ENCODE assay signal across 8 cellular contexts in genomic region chr7:103343758-103344452, GRCh38. TPM values are rescaled to one million over a fixed set of nuclear protein-coding genes. Genes with fewer than 3 reads are reported as not detected.
DNase-seq lines count a peak whose midpoint lies in the region; ATAC-seq and TF ChIP-seq lines count a peak whose summit lies in the region.

No MANE protein-coding gene starts in this region.

- no peaks in the 10 kb centered on the region for H3K9me3 ChIP-seq in CD8-positive, alpha-beta T cell (ENCODE audit: low read length)
- H3K9me3 ChIP-seq in HUES6 (ENCODE audit: control insufficient read depth, insufficient read depth, low read depth, low read length) (no peaks in the 10 kb centered on the region), muscle layer of duodenum (ENCODE audit: control insufficient read depth in 1 of 2, low read length in 2 of 2) (no peaks in the 10 kb centered on the region), subcutaneous abdominal adipose tissue (ENCODE audit: control insufficient read depth in 5 of 5, low read length in 5 of 5) (no peaks in the 10 kb centered on the region)

- peak overlapping the region; percentile 86 for H3K27ac ChIP-seq in CD8-positive, alpha-beta T cell (ENCODE audit: low read depth, low read length)
- H3K27ac ChIP-seq in HUES6 (ENCODE audit: low read depth, low read length) (peak overlapping the region; percentile 75), muscle layer of duodenum (ENCODE audit: low read length) (peak overlapping the region; percentile 90), subcutaneous abdominal adipose tissue (ENCODE audit: low read depth, low read length) (peak overlapping the region; percentile 76)

- peaks cover 69% of the 10 kb centered on the region for H3K4me1 Mint-ChIP-seq in CD8-positive, alpha-beta T cell (ENCODE audit: low read depth)
- H3K4me1 Mint-ChIP-seq in effector memory CD8-positive, alpha-beta T cell (ENCODE audit: low read depth in 2 of 2), result peaks cover 28 to 55% of the 10 kb centered on the region in 2 donors

- H3K9ac ChIP-seq in HUES6 (ENCODE audit: low read length) (peak overlapping the region; percentile 95), subcutaneous abdominal adipose tissue (ENCODE audit: low read length in 5 of 5) (peak overlapping the region; percentile 87 to 99 (median 94))

- H3K36me3 ChIP-seq in CD8-positive, alpha-beta T cell (ENCODE audit: insufficient read depth, low read length), result peaks cover 10% of the 10 kb centered on the region
- H3K36me3 ChIP-seq in HUES6 (ENCODE audit: control insufficient read depth, insufficient read depth, low read length), result peaks cover 31% of the 10 kb centered on the region
- peaks cover 11 to 29% of the 10 kb centered on the region in 2 donors for H3K36me3 ChIP-seq in muscle layer of duodenum (ENCODE audit: control insufficient read depth in 1 of 2, insufficient read depth in 2 of 2, low read length in 2 of 2)
- peaks cover 14 to 28% (median 22%) of the 10 kb centered on the region in 5 donors for H3K36me3 ChIP-seq in subcutaneous abdominal adipose tissue (ENCODE audit: control insufficient read depth in 5 of 5, insufficient read depth in 5 of 5, low read length in 5 of 5)

- no peaks in the 10 kb centered on the region for H3K27me3 Mint-ChIP-seq in CD8-positive, alpha-beta T cell (ENCODE audit: low read depth)
- H3K27me3 Mint-ChIP-seq in effector memory CD8-positive, alpha-beta T cell, result no peaks in the 10 kb centered on the region

- no peak for TF ChIP-seq CTCF in CD8-positive, alpha-beta T cell (IDR thresholded peaks at IDR 0.05)

- intact Hi-C loops in CD8-positive, alpha-beta T cell (cut with DNase I, micrococcal nuclease), result loop anchor here (1.0 to 10.0 kb wide), 6 partner anchors 13 to 863 kb away; partner anchors contain the start of genes ARMC10 (in 2 of the 2), ORC5 (in 2 of the 2), FBXL13 (in 1 of the 2) and PMPCB (in 1 of the 2)

- H3K4me3 ChIP-seq in CD8-positive, alpha-beta T cell (ENCODE audit: low read depth, low read length), result peak overlapping the region; percentile 96
- H3K4me3 ChIP-seq in HUES6 (ENCODE audit: low read depth, low read length), result peak overlapping the region; percentile 89
- H3K4me3 ChIP-seq in muscle layer of duodenum (ENCODE audit: low read depth in 1 of 2, low read length in 2 of 2), result peak overlapping the region; percentile 90 to 93
- peak overlapping the region; percentile 86 to 98 (median 95) for H3K4me3 ChIP-seq in subcutaneous abdominal adipose tissue (ENCODE audit: low read depth in 1 of 5, low read length in 5 of 5)

- H3K27ac Mint-ChIP-seq in CD8-positive, alpha-beta T cell, result peak overlapping the region; percentile 97
- peak overlapping the region; percentile 98 to 99 for H3K27ac Mint-ChIP-seq in effector memory CD8-positive, alpha-beta T cell

- POLR2A ChIA-PET in CD8-positive, alpha-beta T cell (lab: Charles Lee), result interaction anchor here (1.3 kb wide), 1 partner anchor 9 kb away, joined by 3 read pairs; no protein-coding TSS in a partner anchor

- H3K4me1 ChIP-seq in CD8-positive, alpha-beta T cell (ENCODE audit: insufficient read depth, low read length), result peaks cover 41% of the 10 kb centered on the region
- H3K4me1 ChIP-seq in HUES6 (ENCODE audit: control insufficient read depth, insufficient read depth, low read length), result peaks cover 4% of the 10 kb centered on the region; the same call in 1 of the 2 replicates
- peaks cover 7 to 26% of the 10 kb centered on the region in 2 donors for H3K4me1 ChIP-seq in muscle layer of duodenum (ENCODE audit: control insufficient read depth in 1 of 2, insufficient read depth in 2 of 2, low read length in 2 of 2)
- H3K4me1 ChIP-seq in subcutaneous abdominal adipose tissue (ENCODE audit: control insufficient read depth in 5 of 5, insufficient read depth in 5 of 5, low read length in 5 of 5), result peaks cover 5 to 42% (median 31%) of the 10 kb centered on the region in 5 donors

- peak in 3 of 7 experiments; percentile 13 to 51 (median 33) for DNase-seq in CD8-positive, alpha-beta T cell
- peak; percentile 24 for DNase-seq in activated CD4-positive, alpha-beta T cell treated with anti-CD3 and anti-CD28 coated beads for 1 hour
- peak in 1 of 3 experiments; percentile 8 for DNase-seq in effector memory CD8-positive, alpha-beta T cell

- peak; percentile 29 for ATAC-seq in CD8-positive, alpha-beta T cell
- ATAC-seq in GM19395 (IDR thresholded peaks at IDR 0.05; ENCODE audit: unreplicated experiment) (peak; percentile 21), GM21825 (IDR thresholded peaks at IDR 0.05; ENCODE audit: unreplicated experiment) (no peak)
- ATAC-seq in effector memory CD8-positive, alpha-beta T cell (replicated peaks), result peak; percentile 21

- H3K9me3 Mint-ChIP-seq in CD8-positive, alpha-beta T cell, result no peaks in the 10 kb centered on the region
- H3K9me3 Mint-ChIP-seq in effector memory CD8-positive, alpha-beta T cell, result no peaks in the 10 kb centered on the region

- H3K4me3 Mint-ChIP-seq in CD8-positive, alpha-beta T cell, result peak overlapping the region; percentile 95
- peak overlapping the region; percentile 99 for H3K4me3 Mint-ChIP-seq in effector memory CD8-positive, alpha-beta T cell

- H3K36me3 Mint-ChIP-seq in CD8-positive, alpha-beta T cell, result peaks cover 56% of the 10 kb centered on the region
- peaks cover 42% of the 10 kb centered on the region for H3K36me3 Mint-ChIP-seq in effector memory CD8-positive, alpha-beta T cell (ENCODE audit: insufficient read depth)

- no peaks in the 10 kb centered on the region for H3K27me3 ChIP-seq in CD8-positive, alpha-beta T cell (ENCODE audit: insufficient read depth, low read length)
- H3K27me3 ChIP-seq in HUES6 (ENCODE audit: control insufficient read depth, insufficient read depth, low read length) (no peaks in the 10 kb centered on the region), muscle layer of duodenum (ENCODE audit: low read depth, low read length) (no peaks in the 10 kb centered on the region), subcutaneous abdominal adipose tissue (ENCODE audit: control insufficient read depth in 5 of 5, insufficient read depth in 4 of 5, low read length in 5 of 5) (no peaks in the 10 kb centered on the region)

- CTCF ChIA-PET in CD8-positive, alpha-beta T cell (lab: Charles Lee), result interaction anchor here (0.6 kb wide), 1 partner anchor 10 kb away, joined by 3 read pairs; no protein-coding TSS in a partner anchor

RNA-seq across cellular contexts. Expression of gene DNAJC2, which starts 0.7 kb away (rescaled TPM):
- 10 to 100 TPM; 84.5 to 94.6 TPM for total RNA-seq in CD8-positive, alpha-beta T cell

RNA-seq across cellular contexts. Expression of gene PSMC2, which starts 3.5 kb away (rescaled TPM):
- 100 to 1,000 TPM; 109 to 112 TPM for total RNA-seq in CD8-positive, alpha-beta T cell

RNA-seq across cellular contexts. Expression of gene PMPCB, which starts 46.7 kb away (rescaled TPM):
- total RNA-seq in CD8-positive, alpha-beta T cell, result 100 to 1,000 TPM; 104 to 108 TPM
